34 cellular contexts compared by ENCODE assay signal in the genomic region with DNA sequence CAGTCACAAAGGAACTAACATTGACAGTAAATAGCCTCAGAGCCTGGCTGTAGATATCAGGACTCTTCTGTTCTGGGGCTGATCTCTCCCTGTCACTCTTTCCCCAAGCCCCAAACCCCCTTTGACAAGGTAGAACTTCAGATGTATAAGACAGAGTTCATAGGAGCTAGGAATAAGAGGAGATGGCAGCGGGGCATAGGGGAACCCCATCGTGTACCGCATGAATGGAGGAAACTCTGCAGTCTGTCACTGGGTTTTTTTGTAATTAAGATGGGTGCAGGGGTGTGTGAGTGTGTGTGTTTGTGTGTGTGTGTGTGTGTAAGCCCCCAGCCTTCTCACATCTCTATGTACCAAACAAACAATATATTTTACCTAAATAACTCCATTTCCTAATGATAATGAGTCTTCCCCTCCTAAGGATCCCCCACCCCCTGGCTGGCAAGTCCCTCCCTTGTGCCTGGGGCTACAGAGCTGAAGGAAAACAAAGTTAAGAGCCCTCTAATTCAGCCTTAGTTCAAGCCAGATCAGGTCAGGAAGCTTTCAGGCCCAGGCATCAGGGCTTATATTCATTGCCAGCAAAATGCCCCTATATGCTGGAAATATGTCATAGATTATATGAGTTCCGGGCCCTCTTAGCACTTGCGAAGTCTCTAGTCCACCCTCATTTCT. TPM values are rescaled to one million over a fixed set of nuclear protein-coding genes. Genes with fewer than 3 reads are reported as not detected.
DNase-seq lines count a peak whose midpoint lies in the region; ATAC-seq, FAIRE-seq and TF ChIP-seq lines count a peak whose summit lies in the region.
"Had no signal": no experiment of that assay in that cellular context is flagged by ENCODE, and none has a peak within 500 bp of the region (broad histone marks: within the 10 kb centered on the region; RNA-seq: fewer than 3 reads in every experiment).

No MANE protein-coding gene starts in this region.

- H3K4me1 ChIP-seq in Caco-2, result peaks cover 18% of the 10 kb centered on the region
- peaks cover 14 to 17% of the 10 kb centered on the region in 2 donors for H3K4me1 ChIP-seq in kidney (ENCODE audit: control insufficient read depth in 1 of 2, insufficient read depth in 1 of 2, low read depth in 1 of 2, low read length in 2 of 2)
- H3K4me1 ChIP-seq: colonic mucosa had no signal

- no TSS peak for BruUV-seq in Caco-2 (replicated peaks; lab: Mats Ljungman, UMichigan)

- H3K27me3 ChIP-seq in Caco-2 (replicated peaks; ENCODE audit: control insufficient read depth, insufficient read depth, low read length), result no peaks in the 10 kb centered on the region
- H3K27me3 ChIP-seq: SJCRH30 had no signal

- CTCF ChIA-PET in Caco-2 (lab: Charles Lee), result interaction anchor here (1.2 kb wide), 1 partner anchor 157 kb away, joined by 4 read pairs; no protein-coding TSS in a partner anchor

- H3K36me3 ChIP-seq in Caco-2 (ENCODE audit: control insufficient read depth, insufficient read depth, low read length) (no peaks in the 10 kb centered on the region), kidney (ENCODE audit: control insufficient read depth in 1 of 2, insufficient read depth in 2 of 2, low read length in 2 of 2) (no peaks in the 10 kb centered on the region)
- H3K36me3 ChIP-seq: colonic mucosa, neutrophil, SJCRH30, spleen, uterus had no signal

- DNase-seq in Caco-2 (no peak), NCI-H69 (lab: John Stamatoyannopoulos, UW) (peak; percentile 74), memory B cell (ENCODE audit: low spot score in 2 of 2) (no peak), kidney (no peak), NCI-H82 (lab: John Stamatoyannopoulos, UW) (no peak)
- DNase-seq: activated CD4-positive, alpha-beta T cell treated with anti-CD3 and anti-CD28 coated beads, Interleukin-2, amount 50 U/mL, for 4 hours; activated CD8-positive, alpha-beta memory T cell treated with anti-CD3 and anti-CD28 coated beads, Interleukin-2, amount 10 ng/mL, durations not matched to agents 7 days and 5 days; activated gamma-delta T cell treated with Interleukin-2 at 50 U/mL for 16 hours; activated naive CD8-positive, alpha-beta T cell treated with anti-CD3 and anti-CD28 coated beads, Interleukin-2, amount 50 U/mL, for 24 hours; activated T-cell treated with anti-CD3 and anti-CD28 coated beads, Interleukin-2, amount 50 U/mL, for 4 hours; colonic mucosa; effector CD4-positive, alpha-beta T cell; GDM1; GOT3; hippocampal formation; left cardiac atrium; NCI-H1048; NCI-H1694; NCI-H774; right cardiac atrium; SJCRH30; spleen; stimulated activated CD4-positive, alpha-beta T cell treated with anti-CD3 and anti-CD28 coated beads, Interleukin-2, amount 100 ng/mL, for 24 hours; stimulated activated naive CD8-positive, alpha-beta T cell treated with anti-CD3 and anti-CD28 coated beads, Interleukin-15, Interleukin-2, amounts not matched to agents 100 U/mL and 50 U/mL, for 24 hours; uterus had no signal

- H3K27me3 Mint-ChIP-seq in Caco-2 (ENCODE audit: insufficient read depth, unreplicated experiment), result no peaks in the 10 kb centered on the region
- H3K27me3 Mint-ChIP-seq in memory B cell, result peaks cover 20% of the 10 kb centered on the region

- FAIRE-seq in kidney (lab: Jason Lieb, UNC), result no peak
- FAIRE-seq: A204.1, TTC549 had no signal

- POLR2A ChIA-PET in Caco-2 (lab: Charles Lee), result no interaction called here

- intact Hi-C loops in Caco-2 (cut with micrococcal nuclease; ENCODE audit: unreplicated experiment), result no loop called here
- intact Hi-C loops in kidney (cut with DNase I), result no loop called here

- ATAC-seq in memory B cell (ENCODE audit: low read depth) (peak; percentile 34), HG03457 (IDR thresholded peaks at IDR 0.05; ENCODE audit: unreplicated experiment) (no peak)
- ATAC-seq: activated CD4-positive, CD25-positive, alpha-beta regulatory T cell treated with anti-CD3 and anti-CD28 coated beads, Interleukin-2, amount 50 U/mL, for 24 hours; activated CD8-positive, alpha-beta memory T cell treated with anti-CD3 and anti-CD28 coated beads, Interleukin-2, amount 10 ng/mL, durations not matched to agents 7 days and 5 days; activated naive CD8-positive, alpha-beta T cell treated with anti-CD3 and anti-CD28 coated beads, Interleukin-2, amount 50 U/mL, for 24 hours; activated T-cell treated with anti-CD3 and anti-CD28 coated beads, Interleukin-2, amount 50 U/mL, for 4 hours; left cardiac atrium; right cardiac atrium; stimulated activated naive CD8-positive, alpha-beta T cell treated with anti-CD3 and anti-CD28 coated beads, Interleukin-15, Interleukin-2, amounts not matched to agents 100 U/mL and 50 U/mL, for 24 hours had no signal

- peak overlapping the region; percentile 32 for H3K27ac Mint-ChIP-seq in Caco-2 (ENCODE audit: unreplicated experiment)
- H3K27ac Mint-ChIP-seq in memory B cell, result no peak overlapping the region
- H3K27ac Mint-ChIP-seq: activated CD8-positive, alpha-beta memory T cell treated with anti-CD3 and anti-CD28 coated beads, Interleukin-2, amount 10 ng/mL, durations not matched to agents 7 days and 5 days; activated naive CD8-positive, alpha-beta T cell treated with anti-CD3 and anti-CD28 coated beads, Interleukin-2, amount 50 U/mL, for 24 hours had no signal

- TF ChIP-seq CTCF in Caco-2 (IDR thresholded peaks at IDR 0.05; ENCODE audit: insufficient read depth in 1 of 2, low read depth in 1 of 2, low read length in 1 of 2, severe bottlenecking in 1 of 2, unreplicated experiment in 1 of 2) (no peak), kidney (IDR thresholded peaks at IDR 0.05; ENCODE audit: borderline replicate concordance, extremely low read depth, insufficient read depth) (no peak)

- H3K9me3 Mint-ChIP-seq in Caco-2 (ENCODE audit: unreplicated experiment), result no peaks in the 10 kb centered on the region
- H3K9me3 Mint-ChIP-seq in memory B cell, result no peaks in the 10 kb centered on the region
- H3K9me3 Mint-ChIP-seq: activated naive CD8-positive, alpha-beta T cell treated with anti-CD3 and anti-CD28 coated beads, Interleukin-2, amount 50 U/mL, for 24 hours; activated T-cell treated with anti-CD3 and anti-CD28 coated beads, Interleukin-2, amount 50 U/mL, for 4 hours had no signal

- H3K36me3 Mint-ChIP-seq in Caco-2 (ENCODE audit: insufficient read depth, unreplicated experiment), result no peaks in the 10 kb centered on the region
- H3K36me3 Mint-ChIP-seq in memory B cell, result no peaks in the 10 kb centered on the region

- H3K4me1 Mint-ChIP-seq in Caco-2 (ENCODE audit: low read depth, unreplicated experiment) (peaks cover 25% of the 10 kb centered on the region), memory B cell (peaks cover 7% of the 10 kb centered on the region)

- H3K9ac ChIP-seq in kidney (ENCODE audit: low read length in 2 of 2), result no peak overlapping the region

- H3K4me3 ChIP-seq in Caco-2 (ENCODE audit: low read depth, low read length) (no peak overlapping the region), kidney (ENCODE audit: low read length in 2 of 2) (no peak overlapping the region)
- H3K4me3 ChIP-seq: colonic mucosa, SJCRH30, spleen, uterus had no signal

- no peaks in the 10 kb centered on the region for H3K9me3 ChIP-seq in Caco-2
- H3K9me3 ChIP-seq in kidney (ENCODE audit: control insufficient read depth in 1 of 2, low read length in 2 of 2), result no peaks in the 10 kb centered on the region
- H3K9me3 ChIP-seq: colonic mucosa, neutrophil, SJCRH30, spleen, uterus had no signal

- H3K4me3 Mint-ChIP-seq in Caco-2 (ENCODE audit: unreplicated experiment) (no peak overlapping the region), memory B cell (no peak overlapping the region)
- H3K4me3 Mint-ChIP-seq: activated CD8-positive, alpha-beta memory T cell treated with anti-CD3 and anti-CD28 coated beads, Interleukin-2, amount 10 ng/mL, durations not matched to agents 7 days and 5 days; activated naive CD8-positive, alpha-beta T cell treated with anti-CD3 and anti-CD28 coated beads, Interleukin-2, amount 50 U/mL, for 24 hours; activated T-cell treated with anti-CD3 and anti-CD28 coated beads, Interleukin-2, amount 50 U/mL, for 4 hours had no signal

- no peak overlapping the region for H3K27ac ChIP-seq in kidney (ENCODE audit: low read depth in 2 of 2, low read length in 2 of 2)
- H3K27ac ChIP-seq: colonic mucosa, neutrophil, spleen, uterus had no signal

RNA-seq across cellular contexts. Expression of a gene that starts 9.1 kb away (rescaled TPM):
- total RNA-seq in Caco-2 (2022) (2.9 and 4.1 TPM in 2 replicates), kidney (24.5 TPM)
- 13.9 TPM for polyA plus RNA-seq in kidney (ENCODE audit: insufficient read depth, low read depth, low replicate concordance)
- total RNA-seq: cardiac septum, colonic mucosa, temporal lobe had no signal
- polyA plus RNA-seq: CD14-positive monocyte had no signal

RNA-seq across cellular contexts. Expression of a gene that starts 11.7 kb away (rescaled TPM):
- total RNA-seq in Caco-2 (2022) (3.4 and 3.6 TPM in 2 replicates), kidney (4.8 TPM)
- polyA plus RNA-seq in kidney (ENCODE audit: insufficient read depth, low read depth, low replicate concordance), result 0.24 TPM
- total RNA-seq: activated CD8-positive, alpha-beta memory T cell treated with anti-CD3 and anti-CD28 coated beads, Interleukin-2, amount 10 ng/mL, durations not matched to agents 7 days and 5 days; activated T-cell treated with anti-CD3 and anti-CD28 coated beads, Interleukin-2, amount 50 U/mL, for 4 hours; cardiac septum; colonic mucosa; left cardiac atrium; right cardiac atrium; SJCRH30; spleen; T-helper 1 cell treated with Interleukin-12 subunit alpha and Interleukin-12 subunit beta and Interleukin-4 antibody, amounts not matched to agents 30 ng/mL and 1 ng/mL, for 36 hours; temporal lobe had no signal
- polyA plus RNA-seq: CD14-positive monocyte had no signal

RNA-seq across cellular contexts. Expression of a gene that starts 16.3 kb away (rescaled TPM):
- 10.2 and 12.1 TPM in 2 replicates for total RNA-seq in Caco-2 (2022)
- total RNA-seq in kidney, result 22.0 TPM
- 11.4 TPM for polyA plus RNA-seq in kidney (ENCODE audit: insufficient read depth, low read depth, low replicate concordance)
- total RNA-seq: activated CD8-positive, alpha-beta memory T cell treated with anti-CD3 and anti-CD28 coated beads, Interleukin-2, amount 10 ng/mL, durations not matched to agents 7 days and 5 days; activated T-cell treated with anti-CD3 and anti-CD28 coated beads, Interleukin-2, amount 50 U/mL, for 4 hours; T-helper 1 cell treated with Interleukin-12 subunit alpha and Interleukin-12 subunit beta and Interleukin-4 antibody, amounts not matched to agents 30 ng/mL and 1 ng/mL, for 36 hours; temporal lobe had no signal
- polyA plus RNA-seq: CD14-positive monocyte had no signal

RNA-seq across cellular contexts. Expression of a gene that starts 35.8 kb away (rescaled TPM):
- total RNA-seq in Caco-2 (2022) (10.8 and 11.3 TPM in 2 replicates), kidney (9.0 TPM)
- 2.1 TPM for polyA plus RNA-seq in kidney (ENCODE audit: insufficient read depth, low read depth, low replicate concordance)
- total RNA-seq: activated CD8-positive, alpha-beta memory T cell treated with anti-CD3 and anti-CD28 coated beads, Interleukin-2, amount 10 ng/mL, durations not matched to agents 7 days and 5 days; activated T-cell treated with anti-CD3 and anti-CD28 coated beads, Interleukin-2, amount 50 U/mL, for 4 hours; cardiac septum; colonic mucosa; left cardiac atrium; right cardiac atrium; SJCRH30; spleen; T-helper 1 cell treated with Interleukin-12 subunit alpha and Interleukin-12 subunit beta and Interleukin-4 antibody, amounts not matched to agents 30 ng/mL and 1 ng/mL, for 36 hours; temporal lobe had no signal
- polyA plus RNA-seq: CD14-positive monocyte, right cardiac atrium had no signal

RNA-seq across cellular contexts. Expression of a gene that starts 44.6 kb away (rescaled TPM):
- 2.9 and 3.1 TPM in 2 replicates for total RNA-seq in Caco-2 (2022)
- total RNA-seq in kidney, result 16.5 TPM
- 11.7 TPM for polyA plus RNA-seq in kidney (ENCODE audit: insufficient read depth, low read depth, low replicate concordance)
- total RNA-seq: activated CD8-positive, alpha-beta memory T cell treated with anti-CD3 and anti-CD28 coated beads, Interleukin-2, amount 10 ng/mL, durations not matched to agents 7 days and 5 days; activated T-cell treated with anti-CD3 and anti-CD28 coated beads, Interleukin-2, amount 50 U/mL, for 4 hours; cardiac septum; colonic mucosa; left cardiac atrium; spleen; T-helper 1 cell treated with Interleukin-12 subunit alpha and Interleukin-12 subunit beta and Interleukin-4 antibody, amounts not matched to agents 30 ng/mL and 1 ng/mL, for 36 hours; temporal lobe had no signal
- polyA plus RNA-seq: CD14-positive monocyte, right cardiac atrium had no signal
